ENCODE assay signal across 10 cellular contexts in genomic region chr15:36810656-36811449, GRCh38.
DNase-seq lines count a peak whose midpoint lies in the region; ATAC-seq, FAIRE-seq and TF ChIP-seq lines count a peak whose summit lies in the region.
"Had no signal": no experiment of that assay in that cellular context is flagged by ENCODE, and none has a peak within 500 bp of the region (broad histone marks: within the 10 kb centered on the region; RNA-seq: fewer than 3 reads in every experiment).

No MANE protein-coding gene starts in this region.

- intact Hi-C loops in HCT116 (cut with micrococcal nuclease): no loop called here
- intact Hi-C loops in HepG2 (cut with micrococcal nuclease; ENCODE audit: unreplicated experiment): loop anchor here (10.0 kb wide), 1 partner anchor 306 kb away; no protein-coding TSS in a partner anchor
- intact Hi-C loops in naive thymus-derived CD4-positive, alpha-beta T cell (cut with micrococcal nuclease): no loop called here
- intact Hi-C loops in dorsolateral prefrontal cortex (cut with DNase I): no loop called here

- in situ Hi-C loops in HepG2 (cut with HindIII; ENCODE audit: extremely low pct_ligation_motif_present, low pct_unique_long_range_greater_than_20kb): no loop called here

- H3K27me3 Mint-ChIP-seq in naive thymus-derived CD4-positive, alpha-beta T cell: no peaks in the 10 kb centered on the region
- no peaks in the 10 kb centered on the region for H3K27me3 Mint-ChIP-seq in naive thymus-derived CD8-positive, alpha-beta T cell

- TF ChIP-seq RAD21 in HCT116 (IDR thresholded peaks at IDR 0.05; ENCODE audit: low read depth) (no peak), HepG2 (CRISPR knock-in tag; IDR thresholded peaks at IDR 0.05) (no peak)

- H3K27me3 ChIP-seq in HCT116 (ENCODE audit: insufficient read depth, low read length) (no peaks in the 10 kb centered on the region), OCI-LY1 (ENCODE audit: insufficient read depth, low read length) (no peaks in the 10 kb centered on the region), HepG2 (ENCODE audit: control insufficient read depth in 1 of 2, insufficient read depth in 2 of 2, low read length in 2 of 2) (no peaks in the 10 kb centered on the region), dorsolateral prefrontal cortex (no peaks in the 10 kb centered on the region)
- no peaks in the 10 kb centered on the region for H3K27me3 ChIP-seq in naive thymus-derived CD4-positive, alpha-beta T cell (ENCODE audit: control insufficient read depth in 2 of 2, insufficient read depth in 2 of 2, low read length in 2 of 2)

- H3K9me2 ChIP-seq in HCT116 (ENCODE audit: insufficient read depth): no peaks in the 10 kb centered on the region
- no peaks in the 10 kb centered on the region for H3K9me2 ChIP-seq in OCI-LY1 (ENCODE audit: low read depth, low read length)

- RAD21 ChIA-PET in HCT116 (lab: Charles Lee; ENCODE audit: low non-redundant PET in 1 of 2, low total read pairs in 2 of 2, uncharacterized antibody in 2 of 2, unreplicated experiment in 2 of 2): no interaction called here

- no peak for ATAC-seq in HCT116
- ATAC-seq in HepG2: 0 out of 3 replicates have a peak, but pooled peaks have one; percentile 31
- ATAC-seq in naive thymus-derived CD4-positive, alpha-beta T cell: no peak
- ATAC-seq in naive thymus-derived CD8-positive, alpha-beta T cell: no peak

- H3K4me3 Mint-ChIP-seq in naive thymus-derived CD4-positive, alpha-beta T cell: no peak overlapping the region
- H3K4me3 Mint-ChIP-seq in naive thymus-derived CD8-positive, alpha-beta T cell: no peak overlapping the region

- BruUV-seq in HCT116 (replicated peaks; lab: Mats Ljungman, UMichigan) (no TSS peak), HepG2 (replicated peaks; lab: Mats Ljungman, UMichigan) (no TSS peak)

- H2AFZ ChIP-seq in HCT116 (ENCODE audit: low read depth, low read length, poor library complexity, severe bottlenecking) (no peak overlapping the region), OCI-LY1 (ENCODE audit: low read length) (no peak overlapping the region), HepG2 (ENCODE audit: low read length) (no peak overlapping the region)

- DNase-seq in GM12864 (ENCODE audit: low read depth): no peak
- no peak for DNase-seq in HCT116 (ENCODE audit: low read depth, low spot score)
- DNase-seq in HepG2 (ENCODE audit: low spot score): no peak
- no peak for DNase-seq in naive thymus-derived CD4-positive, alpha-beta T cell
- DNase-seq in dorsolateral prefrontal cortex: no peak
- no peak for DNase-seq in naive thymus-derived CD8-positive, alpha-beta T cell
- DNase-seq in SKM-1 (lab: John Stamatoyannopoulos, UW; ENCODE audit: unreplicated experiment): no peak
- DNase-seq: hippocampal formation had no signal

- no peak for FAIRE-seq in HepG2 (lab: Jason Lieb, UNC)
- FAIRE-seq: TTC549 had no signal

- H3K9ac ChIP-seq in HCT116 (ENCODE audit: low read length) (no peak overlapping the region), OCI-LY1 (ENCODE audit: low read length) (no peak overlapping the region), HepG2 (ENCODE audit: insufficient read depth, low read depth, low read length) (no peak overlapping the region)

- H3K4me1 ChIP-seq in HCT116 (ENCODE audit: control insufficient read depth in 1 of 2, insufficient read depth in 2 of 2, low read length in 2 of 2) (peaks cover 0 to 10% of the 10 kb centered on the region in 2 experiments; a peak in 1 of 4 replicates), OCI-LY1 (ENCODE audit: insufficient read depth, low read length, severe bottlenecking) (no peaks in the 10 kb centered on the region), HepG2 (ENCODE audit: insufficient read depth, low read length) (peaks cover 15% of the 10 kb centered on the region)
- H3K4me1 ChIP-seq in naive thymus-derived CD4-positive, alpha-beta T cell (ENCODE audit: control insufficient read depth in 2 of 2, insufficient read depth in 2 of 2, low read length in 2 of 2): no peaks in the 10 kb centered on the region

- CTCF ChIA-PET in HCT116 (lab: Charles Lee): no interaction called here
- CTCF ChIA-PET in HepG2 (lab: Yijun Ruan, JAX; ENCODE audit: low intra/inter-chr PET ratio, low total read pairs): no interaction called here
- CTCF ChIA-PET in naive thymus-derived CD4-positive, alpha-beta T cell (lab: Charles Lee): no interaction called here

- H3K9me3 ChIP-seq in HCT116 (ENCODE audit: control insufficient read depth in 1 of 2, insufficient read depth in 1 of 2, low read depth in 1 of 2, low read length in 2 of 2) (no peaks in the 10 kb centered on the region), OCI-LY1 (ENCODE audit: low read length) (no peaks in the 10 kb centered on the region), HepG2 (ENCODE audit: low read length) (no peaks in the 10 kb centered on the region)
- H3K9me3 ChIP-seq in naive thymus-derived CD4-positive, alpha-beta T cell (ENCODE audit: control insufficient read depth in 2 of 3, low read length in 3 of 3): no peaks in the 10 kb centered on the region

- no peaks in the 10 kb centered on the region for H4K20me1 ChIP-seq in HCT116 (ENCODE audit: insufficient read depth)
- H4K20me1 ChIP-seq in OCI-LY1 (ENCODE audit: insufficient read depth, low read length): no peaks in the 10 kb centered on the region
- H4K20me1 ChIP-seq in HepG2 (ENCODE audit: insufficient read depth, low read length): no peaks in the 10 kb centered on the region

- H3K36me3 Mint-ChIP-seq in naive thymus-derived CD4-positive, alpha-beta T cell: peaks cover 0 to 19% (median 16%) of the 10 kb centered on the region in 5 donors
- H3K36me3 Mint-ChIP-seq in naive thymus-derived CD8-positive, alpha-beta T cell: peaks cover 0 to 20% (median 17%) of the 10 kb centered on the region in 3 donors

- H3K27ac Mint-ChIP-seq in naive thymus-derived CD4-positive, alpha-beta T cell: no peak overlapping the region
- H3K27ac Mint-ChIP-seq in naive thymus-derived CD8-positive, alpha-beta T cell: no peak overlapping the region

- POLR2A ChIA-PET in HCT116 (lab: Charles Lee) (no interaction called here), HepG2 (lab: Yijun Ruan, JAX) (no interaction called here)
- POLR2A ChIA-PET in naive thymus-derived CD4-positive, alpha-beta T cell (lab: Charles Lee): no interaction called here
- POLR2A ChIA-PET in naive thymus-derived CD8-positive, alpha-beta T cell (lab: Charles Lee): no interaction called here

- no peaks in the 10 kb centered on the region for H3K9me3 Mint-ChIP-seq in naive thymus-derived CD4-positive, alpha-beta T cell
- H3K9me3 Mint-ChIP-seq in naive thymus-derived CD8-positive, alpha-beta T cell: no peaks in the 10 kb centered on the region

- no peak for TF ChIP-seq EP300 in HepG2 (IDR thresholded peaks at IDR 0.05; ENCODE audit: low read depth in 2 of 2, low read length in 2 of 2)
- no peak for TF ChIP-seq EP300 in HepG2 (CRISPR knock-in tag; IDR thresholded peaks at IDR 0.05; ENCODE audit: borderline replicate concordance)

- TF ChIP-seq POLR2A in HCT116 (IDR thresholded peaks at IDR 0.05; ENCODE audit: borderline replicate concordance, extremely low read depth, insufficient read depth, insufficient read length) (no peak), HepG2 (IDR thresholded peaks at IDR 0.05; ENCODE audit: insufficient read depth in 1 of 2, low read depth in 2 of 2, low read length in 2 of 2) (no peak)

- no peak overlapping the region for H3K4me3 ChIP-seq in GM12864 (ENCODE audit: low read depth, low read length)
- no peak overlapping the region for H3K4me3 ChIP-seq in HCT116 (replicated peaks in 1 of 2; ENCODE audit: low read depth in 1 of 2, low read length in 2 of 2)
- H3K4me3 ChIP-seq in OCI-LY1 (ENCODE audit: low read depth, low read length, poor library complexity, severe bottlenecking): no peak overlapping the region
- H3K4me3 ChIP-seq in HepG2 (replicated peaks in 1 of 3; ENCODE audit: insufficient read depth in 1 of 3, low read depth in 2 of 3, low read length in 3 of 3): no peak overlapping the region
- H3K4me3 ChIP-seq in naive thymus-derived CD4-positive, alpha-beta T cell (ENCODE audit: low read length): no peak overlapping the region
- H3K4me3 ChIP-seq in dorsolateral prefrontal cortex: no peak overlapping the region

- H3K79me2 ChIP-seq in HCT116 (ENCODE audit: insufficient read depth, low read length) (no peaks in the 10 kb centered on the region), OCI-LY1 (ENCODE audit: insufficient read depth, low read length) (no peaks in the 10 kb centered on the region), HepG2 (ENCODE audit: insufficient read depth, low read length) (no peaks in the 10 kb centered on the region)

- 93% methylated on average over 9 of the region's 10 CpGs for WGBS in HepG2 (ENCODE audit: low lambda C conversion rate)

- TF ChIP-seq CTCF in GM12864 (IDR thresholded peaks at IDR 0.05; ENCODE audit: low read depth, low read length, missing control alignments) (peak; percentile 84), HCT116 (IDR thresholded peaks at IDR 0.05 in 2 of 3, conservative IDR thresholded peaks at IDR 0.05 in 1 of 3; ENCODE audit: borderline replicate concordance in 1 of 3, insufficient read depth in 1 of 3, low read depth in 2 of 3, low read length in 2 of 3) (peak in 2 of 3 experiments; percentile 51 to 52; a peak in 4 of 6 replicates), OCI-LY1 (IDR thresholded peaks at IDR 0.05; ENCODE audit: low read length) (peak; percentile 74), HepG2 (CRISPR knock-in tag; IDR thresholded peaks at IDR 0.05) (no peak), dorsolateral prefrontal cortex (IDR thresholded peaks at IDR 0.05 in 54 of 56, conservative IDR thresholded peaks at IDR 0.05 in 2 of 56; ENCODE audit: low read depth in 1 of 56, partially characterized antibody in 56 of 56) (no peak)

- H3K4me1 Mint-ChIP-seq in naive thymus-derived CD4-positive, alpha-beta T cell: no peaks in the 10 kb centered on the region
- H3K4me1 Mint-ChIP-seq in naive thymus-derived CD8-positive, alpha-beta T cell: no peaks in the 10 kb centered on the region

- H3K36me3 ChIP-seq in HCT116 (ENCODE audit: control insufficient read depth in 1 of 2, insufficient read depth in 2 of 2, low read length in 2 of 2): no peaks in the 10 kb centered on the region
- H3K36me3 ChIP-seq in OCI-LY1 (ENCODE audit: insufficient read depth, low read length): no peaks in the 10 kb centered on the region
- peaks cover 2 to 3% of the 10 kb centered on the region in 2 experiments; a peak in 2 of 5 replicates for H3K36me3 ChIP-seq in HepG2 (replicated peaks in 1 of 2; ENCODE audit: control insufficient read depth in 1 of 2, insufficient read depth in 2 of 2, low read length in 2 of 2)
- H3K36me3 ChIP-seq in naive thymus-derived CD4-positive, alpha-beta T cell (ENCODE audit: control insufficient read depth in 2 of 3, insufficient read depth in 3 of 3, low read length in 3 of 3): peaks cover 0 to 4% (median 0%) of the 10 kb centered on the region in 3 experiments

- H3K27ac ChIP-seq in HCT116 (ENCODE audit: low read depth, low read length): no peak overlapping the region
- H3K27ac ChIP-seq in OCI-LY1 (ENCODE audit: low read depth, low read length, poor library complexity, severe bottlenecking): no peak overlapping the region
- no peak overlapping the region for H3K27ac ChIP-seq in HepG2 (ENCODE audit: extremely low read length, insufficient read depth, low read length)
- H3K27ac ChIP-seq in naive thymus-derived CD4-positive, alpha-beta T cell (ENCODE audit: low read depth, low read length): no peak overlapping the region
- H3K27ac ChIP-seq in dorsolateral prefrontal cortex: no peak overlapping the region

- no peaks in the 10 kb centered on the region for H3F3A ChIP-seq in OCI-LY1 (ENCODE audit: insufficient read depth, low read length)

- H3K4me2 ChIP-seq in HCT116 (ENCODE audit: low read length): no peak overlapping the region
- H3K4me2 ChIP-seq in OCI-LY1 (ENCODE audit: low read length): no peak overlapping the region
- H3K4me2 ChIP-seq in HepG2 (ENCODE audit: low read depth, low read length): no peak overlapping the region

Comparison
In these comparisons a context has a peak if more than half of its experiments do, and no peak if none do; other contexts are left out.
1. CTCF ChIP-seq: peak in GM12864 (single experiment), HCT116 (2 of 3) and OCI-LY1 (single experiment); none in HepG2 (single experiment) and dorsolateral prefrontal cortex (0 of 56).